In genomic region chr7:22633286-22633953, GRCh38 we compare ENCODE assay signal across 19 cellular contexts.
DNase-seq lines count a peak whose midpoint lies in the region; TF ChIP-seq lines count a peak whose summit lies in the region.
"Had no signal": no experiment of that assay in that cellular context is flagged by ENCODE, and none has a peak within 500 bp of the region (broad histone marks: within the 10 kb centered on the region; RNA-seq: fewer than 3 reads in every experiment).

No MANE protein-coding gene starts in this region.

- DNase-seq in EH (ENCODE audit: low read depth) (peak; percentile 56), astrocyte of the cerebellum (ENCODE audit: low read depth) (peak; percentile 23), fibroblast of gingiva (ENCODE audit: low read depth) (peak; percentile 21), DMS53 treated with DMSO at 0.1 percent for 48 hours (lab: John Stamatoyannopoulos, UW; ENCODE audit: unreplicated experiment) (no peak), A673 (ENCODE audit: low spot score) (no peak)
- no peak for DNase-seq in stimulated activated CD8-positive, alpha-beta memory T cell treated with anti-CD3 and anti-CD28 coated beads, Interleukin-4, amount 100 ng/mL, for 48 hours
- DNase-seq: BE2C; Calu3; CD4-positive, alpha-beta T cell; GM23248; HCEC 1CT; NCI-H1092 treated with DMSO at 0.1 percent for 48 hours; NCI-H146; NCI-H2029 treated with DMSO at 0.1 percent for 48 hours; NCI-H2171 treated with DMSO at 0.1 percent for 48 hours; NK-92 treated with Interleukin-12 subunit alpha and Interleukin-12 subunit beta, amount 100 ng/mL, for 24 hours; OCI-M1; Right ventricle myocardium superior had no signal

- CTCF ChIA-PET in A673 (lab: Charles Lee), result no interaction called here

- intact Hi-C loops in A673 (cut with micrococcal nuclease; ENCODE audit: unreplicated experiment), result no loop called here

- no TSS peak for BruUV-seq in A673 (replicated peaks; lab: Mats Ljungman, UMichigan)

- no peaks in the 10 kb centered on the region for H3K36me3 ChIP-seq in skeletal muscle satellite cell (ENCODE audit: insufficient read depth, low read length)
- no peaks in the 10 kb centered on the region for H3K36me3 ChIP-seq in A673 (ENCODE audit: insufficient read depth, low read length, poor library complexity, severe bottlenecking)
- H3K36me3 ChIP-seq: BE2C had no signal

- peak overlapping the region; percentile 12 for H3K9ac ChIP-seq in skeletal muscle satellite cell (ENCODE audit: low read depth, low read length)
- H3K9ac ChIP-seq: GM23248 had no signal

- no peak overlapping the region for H3K4me3 ChIP-seq in astrocyte of the cerebellum (ENCODE audit: low read depth, low read length)
- H3K4me3 ChIP-seq in skeletal muscle satellite cell (ENCODE audit: low read length), result no peak overlapping the region
- no peak overlapping the region for H3K4me3 ChIP-seq in A673 (ENCODE audit: low read depth, low read length, poor library complexity, severe bottlenecking)
- H3K4me3 ChIP-seq: GM23248 had no signal

- H3K9me3 ChIP-seq in skeletal muscle satellite cell (replicated peaks; ENCODE audit: low read length) (no peaks in the 10 kb centered on the region), A673 (ENCODE audit: low read depth, low read length, poor library complexity, severe bottlenecking) (no peaks in the 10 kb centered on the region)
- H3K9me3 ChIP-seq: BE2C had no signal

- H3K4me2 ChIP-seq in skeletal muscle satellite cell (ENCODE audit: low read length), result peak overlapping the region; percentile 3

- in situ Hi-C loops in astrocyte of the cerebellum (cut with HindIII; ENCODE audit: low sequenced_read_pairs), result no loop called here

- POLR2A ChIA-PET in A673 (lab: Charles Lee; ENCODE audit: low non-redundant PET), result no interaction called here

- TF ChIP-seq CTCF in astrocyte of the cerebellum (IDR thresholded peaks at IDR 0.05; ENCODE audit: low read depth, low read length, missing control alignments) (no peak), A673 (conservative IDR thresholded peaks at IDR 0.05; ENCODE audit: low read depth, low read length) (no peak)

- H3K27ac ChIP-seq in A673 (ENCODE audit: low read depth, low read length, poor library complexity, severe bottlenecking), result no peak overlapping the region
- H3K27ac ChIP-seq: GM23248 had no signal

- no peaks in the 10 kb centered on the region for H3K27me3 ChIP-seq in skeletal muscle satellite cell (ENCODE audit: control insufficient read depth, insufficient read depth, low read length)
- no peaks in the 10 kb centered on the region for H3K27me3 ChIP-seq in A673 (replicated peaks; ENCODE audit: insufficient read depth, low read depth, low read length, poor library complexity)

- H3K4me1 ChIP-seq in skeletal muscle satellite cell (ENCODE audit: control insufficient read depth, insufficient read depth, low read length) (peaks cover 28% of the 10 kb centered on the region), A673 (ENCODE audit: insufficient read depth, low read length, poor library complexity, severe bottlenecking) (no peaks in the 10 kb centered on the region)
- H3K4me1 ChIP-seq: BE2C had no signal

Comparison
In these comparisons a context has a peak if more than half of its experiments do, and no peak if none do; other contexts are left out.
1. DNase-seq: peak in EH (single experiment), astrocyte of the cerebellum (single experiment) and fibroblast of gingiva (single experiment); none in stimulated activated CD8-positive, alpha-beta memory T cell treated with anti-CD3 and anti-CD28 coated beads, Interleukin-4, amount 100 ng/mL, for 48 hours (single experiment), DMS53 treated with DMSO at 0.1 percent for 48 hours (single experiment) and A673 (single experiment).